ENCODE assay signal across 11 cellular contexts in genomic region chr7:116399808-116400207, GRCh38.
DNase-seq lines count a peak whose midpoint lies in the region; ATAC-seq and TF ChIP-seq lines count a peak whose summit lies in the region.
"Had no signal": no experiment of that assay in that cellular context is flagged by ENCODE, and none has a peak within 500 bp of the region (broad histone marks: within the 10 kb centered on the region; RNA-seq: fewer than 3 reads in every experiment).

No MANE protein-coding gene starts in this region.

- H3K9me3 ChIP-seq in trophoblast cell (ENCODE audit: insufficient read depth, low read depth, low read length) (no peaks in the 10 kb centered on the region), upper lobe of left lung (no peaks in the 10 kb centered on the region)

- no peaks in the 10 kb centered on the region for H3K79me2 ChIP-seq in trophoblast cell (ENCODE audit: control insufficient read depth, insufficient read depth, low read length, poor library complexity)

- H3K4me3 ChIP-seq in epithelial cell of proximal tubule (ENCODE audit: low read depth, low read length) (no peak overlapping the region), trophoblast cell (ENCODE audit: low read depth, low read length) (no peak overlapping the region), upper lobe of left lung (no peak overlapping the region)

- DNase-seq in GM04503 (ENCODE audit: low read depth): peak; percentile 16
- DNase-seq in RWPE1 (ENCODE audit: low spot score): peak; percentile 55
- DNase-seq in epithelial cell of proximal tubule (ENCODE audit: low read depth): peak; percentile 82
- peak; percentile 37 to 84 for DNase-seq in trophoblast cell
- no peak for DNase-seq in upper lobe of left lung
- DNase-seq: CD8-positive, alpha-beta T cell; endodermal cell; SHP77 treated with DMSO at 0.1 percent for 48 hours had no signal

- H3K9ac ChIP-seq in trophoblast cell (ENCODE audit: low read length): no peak overlapping the region

- H3K27me3 ChIP-seq in trophoblast cell (ENCODE audit: insufficient read depth, low read length) (no peaks in the 10 kb centered on the region), upper lobe of left lung (no peaks in the 10 kb centered on the region)

- POLR2A ChIA-PET in RWPE1 (lab: Yijun Ruan, JAX; ENCODE audit: low non-redundant PET): no interaction called here

- H4K8ac ChIP-seq in trophoblast cell (ENCODE audit: low read depth, low read length): no peak overlapping the region

- H4K12ac ChIP-seq in trophoblast cell (ENCODE audit: low read depth, low read length): no peak overlapping the region

- no peak overlapping the region for H2BK5ac ChIP-seq in trophoblast cell (ENCODE audit: low read depth, low read length, poor library complexity)

- no peaks in the 10 kb centered on the region for H3K79me1 ChIP-seq in trophoblast cell (ENCODE audit: low read length)

- TF ChIP-seq POLR2A in upper lobe of left lung (IDR thresholded peaks at IDR 0.05): no peak

- ATAC-seq in upper lobe of left lung (ENCODE audit: low FRiP score in 2 of 2) (no peak), HG02885 (IDR thresholded peaks at IDR 0.05; ENCODE audit: poor library complexity, unreplicated experiment) (no peak), GM19455 (IDR thresholded peaks at IDR 0.05; ENCODE audit: unreplicated experiment) (no peak), GM19328 (IDR thresholded peaks at IDR 0.05; ENCODE audit: unreplicated experiment) (no peak)
- ATAC-seq: CD8-positive, alpha-beta T cell had no signal

- H3K23ac ChIP-seq in trophoblast cell (ENCODE audit: low read length): no peak overlapping the region

- no peak overlapping the region for H2AFZ ChIP-seq in trophoblast cell (ENCODE audit: insufficient read depth, low read length, poor library complexity)

- TF ChIP-seq EP300 in upper lobe of left lung (IDR thresholded peaks at IDR 0.05): no peak

- H4K91ac ChIP-seq in trophoblast cell (ENCODE audit: low read depth, low read length): no peak overlapping the region

- no peak overlapping the region for H3K4me2 ChIP-seq in trophoblast cell (ENCODE audit: low read length)

- H2BK120ac ChIP-seq in trophoblast cell (ENCODE audit: insufficient read depth, low read length, poor library complexity): no peak overlapping the region

- no peak overlapping the region for H2BK12ac ChIP-seq in trophoblast cell (ENCODE audit: low read length)

- H3K27ac ChIP-seq in RWPE1 (no peak overlapping the region), trophoblast cell (ENCODE audit: low read depth, low read length) (no peak overlapping the region), upper lobe of left lung (peak overlapping the region in 2 of 4 donors; percentile 0 to 3)

- H2AK5ac ChIP-seq in trophoblast cell (ENCODE audit: low read length): no peak overlapping the region

- H3K36me3 ChIP-seq in trophoblast cell (ENCODE audit: control insufficient read depth in 1 of 2, insufficient read depth in 2 of 2, low read length in 2 of 2) (no peaks in the 10 kb centered on the region), upper lobe of left lung (no peaks in the 10 kb centered on the region)

- H3K18ac ChIP-seq in trophoblast cell (ENCODE audit: low read length): no peak overlapping the region

- H3K14ac ChIP-seq in trophoblast cell (ENCODE audit: low read length): no peak overlapping the region

- peaks cover 0 to 2% of the 10 kb centered on the region in 2 experiments for H3K4me1 ChIP-seq in trophoblast cell (ENCODE audit: control insufficient read depth in 1 of 2, insufficient read depth in 2 of 2, low read length in 2 of 2)
- peaks cover 4 to 12% (median 9%) of the 10 kb centered on the region in 4 donors for H3K4me1 ChIP-seq in upper lobe of left lung

- CTCF ChIA-PET in RWPE1 (lab: Yijun Ruan, JAX): no interaction called here

- TF ChIP-seq CTCF in RWPE1 (conservative IDR thresholded peaks at IDR 0.05; ENCODE audit: low read depth): no peak
- TF ChIP-seq CTCF in epithelial cell of proximal tubule (conservative IDR thresholded peaks at IDR 0.05; ENCODE audit: low read depth, low read length): no peak
- TF ChIP-seq CTCF in upper lobe of left lung (IDR thresholded peaks at IDR 0.05): no peak

- H3K4ac ChIP-seq in trophoblast cell (ENCODE audit: low read depth, low read length): no peak overlapping the region

Comparison
In these comparisons a context has a peak if more than half of its experiments do, and no peak if none do; other contexts are left out.
1. DNase-seq: peak in GM04503 (single experiment), RWPE1 (single experiment), epithelial cell of proximal tubule (single experiment) and trophoblast cell (2 of 2); none in upper lobe of left lung (0 of 2).